12 cellular contexts compared by ENCODE assay signal in the genomic region with DNA sequence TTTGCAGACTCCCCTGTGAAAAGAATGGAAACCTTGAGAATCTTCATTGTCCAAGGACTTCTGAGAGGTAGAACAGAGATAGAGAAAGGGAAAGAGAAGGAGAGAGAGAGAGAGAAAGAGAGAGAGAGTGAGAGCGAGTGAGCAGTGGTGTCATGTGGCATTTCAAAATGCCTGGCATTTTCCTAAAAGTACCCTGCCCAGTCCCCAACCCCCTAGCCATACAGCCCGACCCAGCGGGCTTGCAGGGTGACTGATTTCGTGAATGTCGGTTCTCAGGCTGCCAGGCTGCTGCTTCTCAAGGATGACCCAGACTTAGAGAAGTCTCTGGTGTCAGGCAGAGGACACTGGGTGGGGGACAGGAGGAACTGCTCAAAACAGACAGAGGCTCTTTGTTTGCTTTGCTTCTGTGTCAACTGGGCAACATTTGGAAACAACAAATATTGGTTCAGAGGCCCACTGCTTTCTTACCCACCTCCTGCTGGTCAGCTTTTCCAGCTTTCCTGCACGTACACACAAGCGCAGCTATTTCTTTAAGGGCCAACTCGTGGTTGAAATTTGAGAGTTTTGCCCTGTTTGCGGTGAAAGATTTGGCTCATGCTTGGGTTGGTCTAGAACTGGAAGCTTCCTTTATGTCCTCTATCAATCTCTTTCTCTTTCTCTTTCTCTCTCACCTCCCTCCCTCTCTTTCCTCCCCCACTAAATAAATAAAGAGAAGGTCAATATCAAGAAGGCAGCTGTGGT. TPM values are rescaled to one million over a fixed set of nuclear protein-coding genes. Genes with fewer than 3 reads are reported as not detected.
DNase-seq lines count a peak whose midpoint lies in the region; ATAC-seq, FAIRE-seq and TF ChIP-seq lines count a peak whose summit lies in the region.
"Had no signal": no experiment of that assay in that cellular context is flagged by ENCODE, and none has a peak within 500 bp of the region (broad histone marks: within the 10 kb centered on the region; RNA-seq: fewer than 3 reads in every experiment).

No MANE protein-coding gene starts in this region.

- peak; percentile 80 for TF ChIP-seq RAD21 in HepG2 (CRISPR knock-in tag; IDR thresholded peaks at IDR 0.05)

- H3K36me3 ChIP-seq in HepG2 (replicated peaks in 1 of 2; ENCODE audit: control insufficient read depth in 1 of 2, insufficient read depth in 2 of 2, low read length in 2 of 2) (0 out of 5 replicates have a peak, but pooled peaks cover 0 to 5% of the 10 kb centered on the region in 2 experiments), vagina (no peaks in the 10 kb centered on the region)
- H3K36me3 ChIP-seq: gastroesophageal sphincter had no signal

- peaks cover 5% of the 10 kb centered on the region; the same call in 1 of the 2 replicates for H3K4me1 Mint-ChIP-seq in WTC11
- H3K4me1 Mint-ChIP-seq: B cell had no signal

- peaks cover 41% of the 10 kb centered on the region for H3K27me3 Mint-ChIP-seq in WTC11 (ENCODE audit: low read depth)

- peak overlapping the region; percentile 80 for H3K4me2 ChIP-seq in HepG2 (ENCODE audit: low read depth, low read length)

- CTCF ChIA-PET in WTC11 (lab: Charles Lee) = no interaction called here
- CTCF ChIA-PET in HepG2 (lab: Yijun Ruan, JAX; ENCODE audit: low intra/inter-chr PET ratio, low total read pairs) = interaction anchor here (0.9 to 1.5 kb wide), 2 partner anchors 79 to 81 kb away, joined by 3 to 6 read pairs; partner anchors contain the start of gene TOPBP1

- TF ChIP-seq CTCF in WTC11 (IDR thresholded peaks at IDR 0.05) = no peak
- TF ChIP-seq CTCF in HepG2 (CRISPR knock-in tag; IDR thresholded peaks at IDR 0.05) = peak; percentile 30
- no peak for TF ChIP-seq CTCF in vagina (IDR thresholded peaks at IDR 0.05)

- FAIRE-seq in HepG2 (lab: Jason Lieb, UNC) = peak; percentile 86

- POLR2A ChIA-PET in WTC11 (lab: Charles Lee) (no interaction called here), HepG2 (lab: Yijun Ruan, JAX) (interaction anchor here (0.6 to 7.5 kb wide), 14 partner anchors 10 to 79 kb away, joined by 3 to 271 read pairs (median 7); no protein-coding TSS in a partner anchor)

- H3K36me3 Mint-ChIP-seq in WTC11 = no peaks in the 10 kb centered on the region

- H3K9me3 Mint-ChIP-seq in WTC11 = peaks cover 14% of the 10 kb centered on the region

- ATAC-seq in WTC11 = no peak
- peak; percentile 78 for ATAC-seq in HepG2
- ATAC-seq in HG02973 (IDR thresholded peaks at IDR 0.05; ENCODE audit: unreplicated experiment) = no peak
- ATAC-seq: gastroesophageal sphincter, mucosa of descending colon had no signal

- H3K4me1 ChIP-seq in HepG2 (ENCODE audit: insufficient read depth, low read length) = peaks cover 55% of the 10 kb centered on the region
- H3K4me1 ChIP-seq in vagina = no peaks in the 10 kb centered on the region
- H3K4me1 ChIP-seq: gastroesophageal sphincter had no signal

- H3K4me3 ChIP-seq in HepG2 (replicated peaks in 1 of 3; ENCODE audit: insufficient read depth in 1 of 3, low read depth in 2 of 3, low read length in 3 of 3) (peak overlapping the region; percentile 29 to 65 (median 48); a peak in 5 of 6 replicates), vagina (no peak overlapping the region)
- H3K4me3 ChIP-seq: gastroesophageal sphincter, mucosa of descending colon had no signal

- 2% methylated on average over 9 of the region's 9 CpGs for WGBS in HepG2 (ENCODE audit: low lambda C conversion rate)

- peak overlapping the region; percentile 63 for H3K9ac ChIP-seq in HepG2 (ENCODE audit: insufficient read depth, low read depth, low read length)

- in situ Hi-C loops in HepG2 (cut with HindIII; ENCODE audit: extremely low pct_ligation_motif_present, low pct_unique_long_range_greater_than_20kb) = no loop called here

- no peak for TF ChIP-seq POLR2A in HepG2 (IDR thresholded peaks at IDR 0.05; ENCODE audit: insufficient read depth in 1 of 2, low read depth in 2 of 2, low read length in 2 of 2)
- no peak for TF ChIP-seq POLR2A in vagina (IDR thresholded peaks at IDR 0.05)

- peak overlapping the region; percentile 90 for H3K27ac ChIP-seq in HepG2 (ENCODE audit: extremely low read length, insufficient read depth, low read length)
- H3K27ac ChIP-seq in vagina = no peak overlapping the region
- H3K27ac ChIP-seq: gastroesophageal sphincter had no signal

- no peak overlapping the region for H3K27ac Mint-ChIP-seq in WTC11
- H3K27ac Mint-ChIP-seq: B cell had no signal

- peak; percentile 45 for DNase-seq in AG08396 (ENCODE audit: low spot score)
- peak; percentile 81 for DNase-seq in HuH-7 (ENCODE audit: low spot score)
- DNase-seq in WTC11 (ENCODE audit: low spot score) = no peak
- DNase-seq in HepG2 (ENCODE audit: low spot score) = peak; percentile 97
- no peak for DNase-seq in DMS 273 treated with DMSO at 0.1 percent for 48 hours (lab: John Stamatoyannopoulos, UW)
- DNase-seq in NCI-H187 treated with DMSO at 0.1 percent for 48 hours (lab: John Stamatoyannopoulos, UW) = no peak
- DNase-seq in vagina (ENCODE audit: extremely low spot score in 2 of 2) = no peak
- DNase-seq: mucosa of descending colon, NCI-H526 treated with DMSO at 0.1 percent for 48 hours had no signal

- peaks cover 9% of the 10 kb centered on the region for H4K20me1 ChIP-seq in HepG2 (ENCODE audit: insufficient read depth, low read length)

- H3K79me2 ChIP-seq in HepG2 (ENCODE audit: insufficient read depth, low read length) = peaks cover 32% of the 10 kb centered on the region

- no peak overlapping the region for H2AFZ ChIP-seq in HepG2 (ENCODE audit: low read length)

- no peaks in the 10 kb centered on the region for H3K9me3 ChIP-seq in HepG2 (ENCODE audit: low read length)
- H3K9me3 ChIP-seq in vagina = no peaks in the 10 kb centered on the region
- H3K9me3 ChIP-seq: mucosa of descending colon had no signal

- BruUV-seq in HepG2 (replicated peaks; lab: Mats Ljungman, UMichigan) = no TSS peak

- no peak overlapping the region for H3K4me3 Mint-ChIP-seq in WTC11
- H3K4me3 Mint-ChIP-seq: B cell had no signal

- intact Hi-C loops in HepG2 (cut with micrococcal nuclease; ENCODE audit: unreplicated experiment) (loop anchor here (1.0 to 2.0 kb wide), 4 partner anchors 9 to 72 kb away; no protein-coding TSS in a partner anchor), vagina (cut with DNase I) (no loop called here)

- H3K27me3 ChIP-seq in HepG2 (ENCODE audit: control insufficient read depth in 1 of 2, insufficient read depth in 2 of 2, low read length in 2 of 2) = peaks cover 0 to 3% of the 10 kb centered on the region in 2 experiments; a peak in 1 of 5 replicates
- H3K27me3 ChIP-seq in vagina = no peaks in the 10 kb centered on the region

- peak; percentile 87 to 100; a peak in 3 of 4 replicates for TF ChIP-seq EP300 in HepG2 (IDR thresholded peaks at IDR 0.05; ENCODE audit: low read depth in 2 of 2, low read length in 2 of 2)
- peak; percentile 96 for TF ChIP-seq EP300 in HepG2 (CRISPR knock-in tag; IDR thresholded peaks at IDR 0.05; ENCODE audit: borderline replicate concordance)

TF ChIP-seq in WTC11, 78 proteins besides CTCF, POLR2A, EP300 and RAD21 (continues in another document):
- TF ChIP-seq GABPB1 (CRISPR knock-in tag; IDR thresholded peaks at IDR 0.05) = peak; percentile 65
- no peak for TF ChIP-seq ZNF138 (CRISPR knock-in tag; conservative IDR thresholded peaks at IDR 0.05)
- TF ChIP-seq ZNF219 (CRISPR knock-in tag; IDR thresholded peaks at IDR 0.05; ENCODE audit: borderline replicate concordance) = no peak
- TF ChIP-seq NR2C2 (CRISPR knock-in tag; IDR thresholded peaks at IDR 0.05) = no peak
- TF ChIP-seq NFYB (CRISPR knock-in tag; conservative IDR thresholded peaks at IDR 0.05; ENCODE audit: low read depth) = no peak

TF ChIP-seq in HepG2, 621 proteins besides CTCF, POLR2A, EP300 and RAD21 (continues in another document):
- TF ChIP-seq ZNF607 (CRISPR knock-in tag; IDR thresholded peaks at IDR 0.05; ENCODE audit: borderline replicate concordance) = peak; percentile 75; the same call in 1 of the 2 replicates
- 0 out of 2 replicates have a peak, but pooled peaks have one; percentile 32 for TF ChIP-seq NAIF1 (CRISPR knock-in tag; IDR thresholded peaks at IDR 0.05; ENCODE audit: borderline replicate concordance)

RNA-seq across cellular contexts. Expression of gene TF, which starts 3.7 kb away (rescaled TPM):
- total RNA-seq in WTC11 (2021) = 9.3 to 10.9 TPM (median 9.3 TPM) in 3 replicates
- 4,983 and 10,074 TPM in 2 replicates for total RNA-seq in HepG2 (2016; rRNA removed; fragmentation: Illumina TruSeq; extraction: Trizol)
- 443 and 484 TPM in 2 replicates for total RNA-seq in HepG2 (2016; cell fraction: cytosol; rRNA removed; fragmentation: Illumina TruSeq; extraction: Trizol; ENCODE audit: low read depth)
- total RNA-seq in HepG2 (2016; cell fraction: insoluble cytoplasmic fraction; rRNA removed; fragmentation: Illumina TruSeq; extraction: Trizol) = 4,851 and 10,104 TPM in 2 replicates
- 957 and 1,048 TPM in 2 replicates for total RNA-seq in HepG2 (2016; cell fraction: membrane; rRNA removed; fragmentation: Illumina TruSeq; extraction: Trizol)
- 7,106 and 8,454 TPM in 2 replicates for total RNA-seq in HepG2 (2016; cell fraction: nucleus; rRNA removed; fragmentation: Illumina TruSeq; extraction: Trizol)
- polyA plus RNA-seq in HepG2 (2011; rRNA removed) = 11,821 and 17,414 TPM in 2 replicates
- polyA plus RNA-seq in HepG2 (2011; cell fraction: cytosol; rRNA removed) = 11,091 and 16,564 TPM in 2 replicates
- 7,213 and 10,181 TPM in 2 replicates for polyA plus RNA-seq in HepG2 (2011; cell fraction: nucleus; rRNA removed)
- 17,461 and 22,113 TPM in 2 replicates for polyA plus RNA-seq in HepG2 (2012)
- 537 and 560 TPM in 2 replicates for polyA plus RNA-seq in HepG2 (2016; cell fraction: cytosol; fragmentation: Illumina TruSeq; extraction: Trizol; ENCODE audit: low read depth)
- 3,671 and 3,676 TPM in 2 replicates for polyA plus RNA-seq in HepG2 (2016; cell fraction: insoluble cytoplasmic fraction; fragmentation: Illumina TruSeq; extraction: Trizol; ENCODE audit: low read depth)
- 614 and 667 TPM in 2 replicates for polyA plus RNA-seq in HepG2 (2016; cell fraction: membrane; fragmentation: Illumina TruSeq; extraction: Trizol; ENCODE audit: low read depth)
- 7,882 and 8,251 TPM in 2 replicates for polyA plus RNA-seq in HepG2 (2016; cell fraction: nucleus; fragmentation: Illumina TruSeq; extraction: Trizol; ENCODE audit: insufficient read depth, low read depth)
- 3.7 and 10,022 TPM in 2 replicates for polyA minus RNA-seq in HepG2 (2011; rRNA and poly(A)+ RNA removed; ENCODE audit: low replicate concordance)
- 4,700 and 8,142 TPM in 2 replicates for polyA minus RNA-seq in HepG2 (2011; cell fraction: cytosol; rRNA and poly(A)+ RNA removed)
- 3,076 and 4,905 TPM in 2 replicates for polyA minus RNA-seq in HepG2 (2011; cell fraction: nucleus; rRNA and poly(A)+ RNA removed)
- 2.9 TPM for total RNA-seq in vagina

Comparison
In these comparisons a context has a peak if more than half of its experiments do, and no peak if none do; other contexts are left out.
1. DNase-seq: peak in AG08396 (single experiment), HuH-7 (single experiment) and HepG2 (single experiment); none in WTC11 (single experiment), DMS 273 treated with DMSO at 0.1 percent for 48 hours (single experiment), NCI-H187 treated with DMSO at 0.1 percent for 48 hours (single experiment) and vagina (0 of 2).
2. H3K4me3 ChIP-seq: peak in HepG2 (3 of 3); none in vagina (0 of 2).
3. RNA of gene TF, which starts 3.7 kb away (total RNA-seq): 443 to 10,104 TPM in HepG2; 9.3 to 10.9 TPM in WTC11 and 2.9 TPM in vagina (single experiment); every median in the first group is over 10 times any median in the second.